Comparison of ENCODE assay signal across 10 cellular contexts in genomic region chr16:89300311-89300975, GRCh38.
DNase-seq lines count a peak whose midpoint lies in the region; ATAC-seq, FAIRE-seq and TF ChIP-seq lines count a peak whose summit lies in the region.
"Had no signal": no experiment of that assay in that cellular context is flagged by ENCODE, and none has a peak within 500 bp of the region (broad histone marks: within the 10 kb centered on the region; RNA-seq: fewer than 3 reads in every experiment).

No MANE protein-coding gene starts in this region.

- H3K27ac ChIP-seq in K562 (ENCODE audit: extremely low read depth, low read depth, low read length) = no peak overlapping the region
- H3K27ac ChIP-seq in foreskin keratinocyte = no peak overlapping the region

- peaks cover 4 to 22% (median 12%) of the 10 kb centered on the region in 3 donors for H3K36me3 Mint-ChIP-seq in immature natural killer cell
- peaks cover 89% of the 10 kb centered on the region for H3K36me3 Mint-ChIP-seq in stimulated activated effector memory CD8-positive, alpha-beta T cell treated with anti-CD3 and anti-CD28 coated beads, Interleukin-12 subunit alpha, Interleukin-12 subunit beta, amount 100 ng/mL, for 72 hours

- H4K20me1 ChIP-seq in K562 (replicated peaks; ENCODE audit: control insufficient read depth, insufficient read depth, low read length) = peaks cover 30% of the 10 kb centered on the region

- TF ChIP-seq POLR2A in K562 (conservative IDR thresholded peaks at IDR 0.05) = no peak

- no peak overlapping the region for H3K4me2 ChIP-seq in K562 (ENCODE audit: insufficient read depth, low read length)

- TF ChIP-seq CTCF in K562 (IDR thresholded peaks at IDR 0.05 in 2 of 3, conservative IDR thresholded peaks at IDR 0.05 in 1 of 3; ENCODE audit: insufficient read depth in 2 of 3, low read depth in 1 of 3, low read length in 3 of 3) (no peak), foreskin keratinocyte (conservative IDR thresholded peaks at IDR 0.05) (no peak)

- FAIRE-seq in K562 (lab: Jason Lieb, UNC) = no peak

- TF ChIP-seq EP300 in K562 (IDR thresholded peaks at IDR 0.05; ENCODE audit: low read length) = no peak

- CTCF ChIA-PET in K562 (lab: Yijun Ruan, JAX; ENCODE audit: low intra/inter-chr PET ratio) = no interaction called here

- 0 out of 4 replicates have a peak overlapping the region, but pooled peaks of 1 of the 2 experiments have one; percentile 28 for H3K9ac ChIP-seq in K562 (ENCODE audit: insufficient read depth in 1 of 2, low read depth in 2 of 2, low read length in 2 of 2)

- H3K27ac Mint-ChIP-seq in immature natural killer cell = peak overlapping the region in 4 of 6 donors; percentile 36 to 55 (median 46)
- H3K27ac Mint-ChIP-seq in stimulated activated effector memory CD8-positive, alpha-beta T cell treated with anti-CD3 and anti-CD28 coated beads, Interleukin-12 subunit alpha, Interleukin-12 subunit beta, amount 100 ng/mL, for 72 hours = peak overlapping the region; percentile 90

- no peak overlapping the region for H3K4me3 ChIP-seq in K562

- H3K4me3 Mint-ChIP-seq in immature natural killer cell = peak overlapping the region in 2 of 5 donors; percentile 13 to 18
- H3K4me3 Mint-ChIP-seq in stimulated activated effector memory CD8-positive, alpha-beta T cell treated with anti-CD3 and anti-CD28 coated beads, Interleukin-12 subunit alpha, Interleukin-12 subunit beta, amount 100 ng/mL, for 72 hours = no peak overlapping the region

- H3K4me1 Mint-ChIP-seq in immature natural killer cell = peaks cover 68 to 80% of the 10 kb centered on the region in 2 donors
- H3K4me1 Mint-ChIP-seq in stimulated activated effector memory CD8-positive, alpha-beta T cell treated with anti-CD3 and anti-CD28 coated beads, Interleukin-12 subunit alpha, Interleukin-12 subunit beta, amount 100 ng/mL, for 72 hours = peaks cover 66% of the 10 kb centered on the region

- H3K4me1 ChIP-seq in K562 (replicated peaks in 1 of 2; ENCODE audit: control insufficient read depth in 2 of 2, insufficient read depth in 2 of 2, low read length in 2 of 2) = peaks cover 0 to 45% of the 10 kb centered on the region in 2 experiments; a peak in 2 of 5 replicates
- peaks cover 7% of the 10 kb centered on the region for H3K4me1 ChIP-seq in foreskin keratinocyte

- in situ Hi-C loops in K562 (cut with MboI) = no loop called here

- H3K36me3 ChIP-seq in K562 (ENCODE audit: control insufficient read depth, insufficient read depth, low read length) = peaks cover 72% of the 10 kb centered on the region; the same call in 2 of the 3 replicates

- H2AFZ ChIP-seq in K562 (ENCODE audit: low read depth, low read length) = no peak overlapping the region

- peaks cover 81% of the 10 kb centered on the region for H3K79me2 ChIP-seq in K562 (ENCODE audit: control insufficient read depth, insufficient read depth, low read length)

- H3K9me3 Mint-ChIP-seq in immature natural killer cell = no peaks in the 10 kb centered on the region
- H3K9me3 Mint-ChIP-seq in stimulated activated effector memory CD8-positive, alpha-beta T cell treated with anti-CD3 and anti-CD28 coated beads, Interleukin-12 subunit alpha, Interleukin-12 subunit beta, amount 100 ng/mL, for 72 hours = no peaks in the 10 kb centered on the region

- TF ChIP-seq RAD21 in K562 (CRISPR knock-in tag; conservative IDR thresholded peaks at IDR 0.05 in 1 of 2, IDR thresholded peaks at IDR 0.05 in 1 of 2) = no peak

- no peaks in the 10 kb centered on the region for H3K9me3 ChIP-seq in K562 (replicated peaks; ENCODE audit: control insufficient read depth, insufficient read depth, low read depth, low read length)

- intact Hi-C loops in K562 (cut with micrococcal nuclease) = no loop called here

- H3K9me1 ChIP-seq in K562 (ENCODE audit: control insufficient read depth, insufficient read depth, low read length) = peaks cover 13% of the 10 kb centered on the region

- DNase-seq in HT-29 (ENCODE audit: low spot score) (peak; percentile 62), K562 (ENCODE audit: extremely low read depth in 1 of 4, low spot score in 3 of 4) (no peak), immature natural killer cell (no peak), KG1 (lab: John Stamatoyannopoulos, UW) (no peak), foreskin keratinocyte (no peak), DMS 273 (lab: John Stamatoyannopoulos, UW; ENCODE audit: unreplicated experiment) (no peak), NCI-H446 treated with DMSO at 0.1 percent for 48 hours (lab: John Stamatoyannopoulos, UW) (no peak)
- no peak for DNase-seq in stimulated activated effector memory CD8-positive, alpha-beta T cell treated with anti-CD3 and anti-CD28 coated beads, Interleukin-12 subunit alpha, Interleukin-12 subunit beta, amount 100 ng/mL, for 72 hours (ENCODE audit: low spot score in 2 of 2)
- DNase-seq: MV-4-11; stimulated activated CD8-positive, alpha-beta memory T cell treated with anti-CD3 and anti-CD28 coated beads, Interleukin-4, amount 100 ng/mL, for 48 hours had no signal

- POLR2A ChIA-PET in K562 (lab: Yijun Ruan, JAX) = no interaction called here

- H3K27me3 ChIP-seq in K562 (ENCODE audit: control insufficient read depth in 2 of 2, insufficient read depth in 2 of 2, low read length in 2 of 2) (no peaks in the 10 kb centered on the region), foreskin keratinocyte (no peaks in the 10 kb centered on the region)

- ATAC-seq in K562 (no peak), foreskin keratinocyte (no peak)
- ATAC-seq in stimulated activated effector memory CD8-positive, alpha-beta T cell treated with anti-CD3 and anti-CD28 coated beads, Interleukin-12 subunit alpha, Interleukin-12 subunit beta, amount 100 ng/mL, for 72 hours = no peak

- no TSS peak for BruUV-seq in K562 (replicated peaks; lab: Mats Ljungman, UMichigan)

- WGBS in K562 (ENCODE audit: insufficient coverage, low coverage, missing lambda C conversion rate) = 90% methylated on average over 19 of the region's 21 CpGs

- H3K27me3 Mint-ChIP-seq in immature natural killer cell (ENCODE audit: low read depth in 3 of 3) = peaks cover 4 to 30% (median 19%) of the 10 kb centered on the region in 3 donors

TF ChIP-seq in K562, 482 proteins besides CTCF, POLR2A, EP300 and RAD21:
- TF ChIP-seq POLR2G (IDR thresholded peaks at IDR 0.05; ENCODE audit: low read depth, low read length) (peak; percentile 2; the same call in 1 of the 2 replicates), RBM22 (IDR thresholded peaks at IDR 0.05; ENCODE audit: low read depth, low read length, poor library complexity, severe bottlenecking) (peak; percentile 6), SIRT6 (IDR thresholded peaks at IDR 0.05; ENCODE audit: low read depth, low read length) (no peak)
